In genomic region chr2:45288532-45288931, GRCh38 we compare ENCODE assay signal across 27 cellular contexts.
DNase-seq lines count a peak whose midpoint lies in the region; ATAC-seq, FAIRE-seq and TF ChIP-seq lines count a peak whose summit lies in the region.
"Had no signal": no experiment of that assay in that cellular context is flagged by ENCODE, and none has a peak within 500 bp of the region (broad histone marks: within the 10 kb centered on the region; RNA-seq: fewer than 3 reads in every experiment).

No MANE protein-coding gene starts in this region.

- H3K4me1 Mint-ChIP-seq in CD4-positive, alpha-beta memory T cell, result no peaks in the 10 kb centered on the region
- no peaks in the 10 kb centered on the region for H3K4me1 Mint-ChIP-seq in endothelial cell (ENCODE audit: unreplicated experiment)
- H3K4me1 Mint-ChIP-seq: activated CD4-positive, alpha-beta T cell treated with anti-CD3 and anti-CD28 coated beads, Interleukin-2, amount 10 ng/mL, durations not matched to agents 7 days and 5 days had no signal

- H3K27ac Mint-ChIP-seq in CD4-positive, alpha-beta memory T cell, result no peak overlapping the region
- no peak overlapping the region for H3K27ac Mint-ChIP-seq in endothelial cell (ENCODE audit: unreplicated experiment)
- H3K27ac Mint-ChIP-seq: activated CD4-positive, alpha-beta T cell treated with anti-CD3 and anti-CD28 coated beads, Interleukin-2, amount 10 ng/mL, durations not matched to agents 7 days and 5 days; activated naive CD4-positive, alpha-beta T cell treated with anti-CD3 and anti-CD28 coated beads for 36 hours; T-helper 2 cell treated with Interferon-gamma antibody and Interleukin-4, amounts not matched to agents 5 μg/mL and 100 μg/mL, for 36 hours had no signal

- ATAC-seq in SK-N-SH treated with all-trans-retinoic acid at 6 μM for 48 hours (peak; percentile 10; the same call in 1 of the 3 replicates), HG02870 (IDR thresholded peaks at IDR 0.05; ENCODE audit: unreplicated experiment) (no peak)
- ATAC-seq: heart left ventricle had no signal

- no peaks in the 10 kb centered on the region for H3K4me1 ChIP-seq in CD4-positive, alpha-beta memory T cell (ENCODE audit: insufficient read depth, low read length)
- peaks cover 3% of the 10 kb centered on the region; the same call in 1 of the 2 replicates for H3K4me1 ChIP-seq in SJCRH30
- H3K4me1 ChIP-seq: heart left ventricle had no signal

- H3K9me3 ChIP-seq in CD4-positive, alpha-beta memory T cell (ENCODE audit: control insufficient read depth in 1 of 2, low read length in 2 of 2), result no peaks in the 10 kb centered on the region
- no peaks in the 10 kb centered on the region for H3K9me3 ChIP-seq in SJCRH30 (replicated peaks)
- H3K9me3 ChIP-seq: heart left ventricle had no signal

- H3K27ac ChIP-seq in CD4-positive, alpha-beta memory T cell (ENCODE audit: low read depth, low read length), result no peak overlapping the region
- H3K27ac ChIP-seq in SJCRH30, result no peak overlapping the region
- H3K27ac ChIP-seq: C4-2B, cardiac muscle cell, dorsolateral prefrontal cortex, heart left ventricle, SK-N-MC, WERI-Rb-1 had no signal

- H3K27me3 Mint-ChIP-seq in CD4-positive, alpha-beta memory T cell, result peaks cover 6 to 15% of the 10 kb centered on the region in 2 donors
- peaks cover 2% of the 10 kb centered on the region for H3K27me3 Mint-ChIP-seq in endothelial cell (ENCODE audit: unreplicated experiment)

- no peaks in the 10 kb centered on the region for H3K36me3 Mint-ChIP-seq in CD4-positive, alpha-beta memory T cell
- no peaks in the 10 kb centered on the region for H3K36me3 Mint-ChIP-seq in endothelial cell (ENCODE audit: low read depth, unreplicated experiment)

- H3K9me3 Mint-ChIP-seq in CD4-positive, alpha-beta memory T cell, result peaks cover 0 to 1% (median 0%) of the 10 kb centered on the region in 8 donors
- H3K9me3 Mint-ChIP-seq in endothelial cell (ENCODE audit: unreplicated experiment), result no peaks in the 10 kb centered on the region
- H3K9me3 Mint-ChIP-seq: activated CD4-positive, alpha-beta T cell treated with anti-CD3 and anti-CD28 coated beads, Interleukin-2, amount 10 ng/mL, durations not matched to agents 7 days and 5 days; activated naive CD4-positive, alpha-beta T cell treated with anti-CD3 and anti-CD28 coated beads for 36 hours; T-helper 2 cell treated with Interferon-gamma antibody and Interleukin-4, amounts not matched to agents 5 μg/mL and 100 μg/mL, for 36 hours had no signal

- H3K36me3 ChIP-seq in CD4-positive, alpha-beta memory T cell (ENCODE audit: insufficient read depth, low read length), result no peaks in the 10 kb centered on the region
- no peaks in the 10 kb centered on the region for H3K36me3 ChIP-seq in SJCRH30
- H3K36me3 ChIP-seq: cardiac muscle cell, heart left ventricle, WERI-Rb-1 had no signal

- H3K4me3 Mint-ChIP-seq in CD4-positive, alpha-beta memory T cell, result no peak overlapping the region
- H3K4me3 Mint-ChIP-seq in endothelial cell (ENCODE audit: unreplicated experiment), result no peak overlapping the region
- H3K4me3 Mint-ChIP-seq: activated CD4-positive, alpha-beta T cell treated with anti-CD3 and anti-CD28 coated beads, Interleukin-2, amount 10 ng/mL, durations not matched to agents 7 days and 5 days; activated naive CD4-positive, alpha-beta T cell treated with anti-CD3 and anti-CD28 coated beads for 36 hours; T-helper 2 cell treated with Interferon-gamma antibody and Interleukin-4, amounts not matched to agents 5 μg/mL and 100 μg/mL, for 36 hours had no signal

- peak; percentile 63 for DNase-seq in AG10803 (ENCODE audit: low read depth)
- peak; percentile 51 for DNase-seq in HTR-8/SVneo (ENCODE audit: insufficient read length, low spot score)
- peak; percentile 36 for DNase-seq in fibroblast of pulmonary artery (ENCODE audit: low read depth)
- DNase-seq in CD4-positive, alpha-beta memory T cell, result no peak
- DNase-seq in endothelial cell (ENCODE audit: low spot score), result no peak
- DNase-seq in SJCRH30, result no peak
- DNase-seq: ACHN; activated CD4-positive, alpha-beta T cell treated with anti-CD3 and anti-CD28 coated beads, Interleukin-2, amount 10 ng/mL, durations not matched to agents 7 days and 5 days; activated naive CD4-positive, alpha-beta T cell treated with anti-CD3 and anti-CD28 coated beads for 36 hours; amniotic stem cell; dorsolateral prefrontal cortex; heart left ventricle; MV-4-11; NCI-H146; NCI-H510A treated with DMSO at 0.1 percent for 48 hours; NK-92 treated with Interleukin-12 subunit alpha and Interleukin-12 subunit beta, amount 100 ng/mL, for 24 hours; RPMI8226; small intestine; stimulated activated CD4-positive, alpha-beta T cell treated with anti-CD3 and anti-CD28 coated beads, Interleukin-2, amount 100 ng/mL, for 24 hours; WERI-Rb-1 had no signal

- peak; percentile 69 for FAIRE-seq in HTR-8/SVneo (lab: Jason Lieb, UNC)
- FAIRE-seq: D721Med, small intestine had no signal

- intact Hi-C loops in CD4-positive, alpha-beta memory T cell (cut with micrococcal nuclease), result no loop called here

- TF ChIP-seq CTCF in AG10803 (conservative IDR thresholded peaks at IDR 0.05; ENCODE audit: low read length) (no peak), fibroblast of pulmonary artery (IDR thresholded peaks at IDR 0.05; ENCODE audit: low read length, missing control alignments) (no peak), endothelial cell (IDR thresholded peaks at IDR 0.05; ENCODE audit: unreplicated experiment) (no peak)

- no peaks in the 10 kb centered on the region for H3K27me3 ChIP-seq in CD4-positive, alpha-beta memory T cell (ENCODE audit: insufficient read depth, low read length)
- no peaks in the 10 kb centered on the region for H3K27me3 ChIP-seq in SJCRH30
- H3K27me3 ChIP-seq: cardiac muscle cell had no signal

- CTCF ChIA-PET in CD4-positive, alpha-beta memory T cell (lab: Charles Lee; ENCODE audit: partially characterized antibody), result no interaction called here

- POLR2A ChIA-PET in CD4-positive, alpha-beta memory T cell (lab: Charles Lee; ENCODE audit: partially characterized antibody), result no interaction called here

- no peak overlapping the region for H3K4me3 ChIP-seq in AG10803 (ENCODE audit: low read length)
- H3K4me3 ChIP-seq in fibroblast of pulmonary artery (replicated peaks; ENCODE audit: low read depth, low read length), result no peak overlapping the region
- H3K4me3 ChIP-seq in CD4-positive, alpha-beta memory T cell (ENCODE audit: low read length in 2 of 2), result no peak overlapping the region
- no peak overlapping the region for H3K4me3 ChIP-seq in SJCRH30
- H3K4me3 ChIP-seq: cardiac muscle cell, dorsolateral prefrontal cortex, heart left ventricle, SK-N-MC had no signal

TF ChIP-seq in SK-N-SH treated with all-trans-retinoic acid at 6 μM for 48 hours, 23 proteins besides CTCF, POLR2A, EP300 and RAD21:
- TF ChIP-seq CSDC2 (CRISPR knock-in tag; IDR thresholded peaks at IDR 0.05) (no peak), OSR1 (CRISPR knock-in tag; IDR thresholded peaks at IDR 0.05) (no peak), ZNF70 (CRISPR knock-in tag; IDR thresholded peaks at IDR 0.05) (no peak), PPARA (CRISPR knock-in tag; IDR thresholded peaks at IDR 0.05; ENCODE audit: borderline replicate concordance) (no peak), ZNF8 (CRISPR knock-in tag; IDR thresholded peaks at IDR 0.05) (no peak), ZNF565 (CRISPR knock-in tag; conservative IDR thresholded peaks at IDR 0.05; ENCODE audit: low read depth) (no peak), ZFP30 (CRISPR knock-in tag; IDR thresholded peaks at IDR 0.05) (no peak), RARB (CRISPR knock-in tag; IDR thresholded peaks at IDR 0.05) (no peak), SNAI2 (CRISPR knock-in tag; IDR thresholded peaks at IDR 0.05) (no peak), GLIS3 (CRISPR knock-in tag; IDR thresholded peaks at IDR 0.05) (no peak), PATZ1 (CRISPR knock-in tag; IDR thresholded peaks at IDR 0.05; ENCODE audit: borderline replicate concordance) (no peak), ZC3H10 (CRISPR knock-in tag; IDR thresholded peaks at IDR 0.05) (no peak), ZFP3 (CRISPR knock-in tag; IDR thresholded peaks at IDR 0.05) (no peak), CREB5 (CRISPR knock-in tag; IDR thresholded peaks at IDR 0.05; ENCODE audit: low read depth) (no peak), BACH2 (CRISPR knock-in tag; IDR thresholded peaks at IDR 0.05; ENCODE audit: borderline replicate concordance) (no peak), ISL1 (CRISPR knock-in tag; IDR thresholded peaks at IDR 0.05) (no peak)

Comparison
In these comparisons a context has a peak if more than half of its experiments do, and no peak if none do; other contexts are left out.
1. DNase-seq: peak in AG10803 (single experiment), HTR-8/SVneo (single experiment) and fibroblast of pulmonary artery (single experiment); none in CD4-positive, alpha-beta memory T cell (0 of 5), endothelial cell (single experiment) and SJCRH30 (0 of 2).